ENCODE assay signal across 2 cellular contexts in genomic region chr11:134481135-134481534, GRCh38.
TF ChIP-seq lines count a peak whose summit lies in the region.

No MANE protein-coding gene starts in this region.

TF ChIP-seq in IMR-90, 13 proteins besides CTCF, POLR2A, EP300 and RAD21 (continued from another document):
- peak; percentile 83 for TF ChIP-seq MAFK (IDR thresholded peaks at IDR 0.05; ENCODE audit: low read depth, low read length)

TF ChIP-seq in H1, 55 proteins besides CTCF, POLR2A, EP300 and RAD21:
- no peak for TF ChIP-seq KDM1A (IDR thresholded peaks at IDR 0.05; ENCODE audit: borderline replicate concordance, low read length)
- TF ChIP-seq MAFK (IDR thresholded peaks at IDR 0.05; ENCODE audit: low read depth, low read length): peak; percentile 27; the same call in 1 of the 2 replicates
